Comparison of ENCODE assay signal across 7 cellular contexts in the genomic region with DNA sequence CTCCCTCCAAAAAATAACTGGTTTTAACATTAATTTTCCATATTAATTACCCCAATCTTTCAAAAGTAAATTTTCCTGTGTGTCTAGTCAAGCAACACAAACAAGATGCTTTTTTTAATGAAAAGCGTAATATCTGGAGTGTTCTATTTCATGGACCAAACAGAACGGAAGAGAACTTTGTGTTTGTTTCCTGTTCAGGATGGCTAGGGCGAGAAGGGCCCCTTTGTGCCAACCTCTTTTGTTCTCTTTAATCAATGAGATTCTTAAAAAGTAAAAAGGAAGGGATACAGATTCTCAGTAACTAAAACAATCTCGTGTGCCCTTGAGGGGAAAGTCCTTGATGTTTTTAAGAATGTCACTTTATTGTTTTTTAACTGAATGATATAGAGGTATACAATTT. TPM values are rescaled to one million over a fixed set of nuclear protein-coding genes. Genes with fewer than 3 reads are reported as not detected.
A peak's percentile ranks its signal among the peaks of the same experiment; 100 is the strongest.
DNase-seq lines count a peak whose midpoint lies in the region; ATAC-seq and TF ChIP-seq lines count a peak whose summit lies in the region.

No MANE protein-coding gene starts in this region.

- TF ChIP-seq POLR2A in Peyer's patch (IDR thresholded peaks at IDR 0.05): no peak

- TF ChIP-seq CTCF in Peyer's patch (IDR thresholded peaks at IDR 0.05): no peak

- peaks cover 0 to 20% (median 9%) of the 10 kb centered on the region in 4 donors for H3K4me1 ChIP-seq in Peyer's patch

- no peak overlapping the region for H3K4me3 ChIP-seq in Peyer's patch

- H3K27me3 ChIP-seq in Peyer's patch: no peaks in the 10 kb centered on the region

- H3K9me3 Mint-ChIP-seq in stimulated activated effector memory CD8-positive, alpha-beta T cell treated with anti-CD3 and anti-CD28 coated beads, Interleukin-12 subunit alpha, Interleukin-12 subunit beta, amount 100 ng/mL, for 72 hours: no peaks in the 10 kb centered on the region

- H3K36me3 ChIP-seq in Peyer's patch: peaks cover 0 to 69% (median 0%) of the 10 kb centered on the region in 3 donors

- H3K9me3 ChIP-seq in Peyer's patch: no peaks in the 10 kb centered on the region

- peak overlapping the region in 3 of 4 donors; percentile 18 to 73 (median 66) for H3K27ac ChIP-seq in Peyer's patch

- peak overlapping the region; percentile 90 for H3K27ac Mint-ChIP-seq in stimulated activated effector memory CD8-positive, alpha-beta T cell treated with anti-CD3 and anti-CD28 coated beads, Interleukin-12 subunit alpha, Interleukin-12 subunit beta, amount 100 ng/mL, for 72 hours

- H3K36me3 Mint-ChIP-seq in stimulated activated effector memory CD8-positive, alpha-beta T cell treated with anti-CD3 and anti-CD28 coated beads, Interleukin-12 subunit alpha, Interleukin-12 subunit beta, amount 100 ng/mL, for 72 hours: peaks cover 90% of the 10 kb centered on the region

- peaks cover 67% of the 10 kb centered on the region for H3K4me1 Mint-ChIP-seq in stimulated activated effector memory CD8-positive, alpha-beta T cell treated with anti-CD3 and anti-CD28 coated beads, Interleukin-12 subunit alpha, Interleukin-12 subunit beta, amount 100 ng/mL, for 72 hours

- DNase-seq in Peyer's patch: no peak
- DNase-seq in foreskin melanocyte: peak; percentile 52
- DNase-seq in stimulated activated effector memory CD8-positive, alpha-beta T cell treated with anti-CD3 and anti-CD28 coated beads, Interleukin-12 subunit alpha, Interleukin-12 subunit beta, amount 100 ng/mL, for 72 hours (ENCODE audit: low spot score in 2 of 2): no peak
- no peak for DNase-seq in GM19240 (ENCODE audit: insufficient read length, low spot score)
- DNase-seq in NCI-H226: no peak
- DNase-seq in activated gamma-delta T cell treated with Interleukin-2 at 50 U/mL for 16 hours: no peak

- peak overlapping the region; percentile 67 for H3K4me3 Mint-ChIP-seq in stimulated activated effector memory CD8-positive, alpha-beta T cell treated with anti-CD3 and anti-CD28 coated beads, Interleukin-12 subunit alpha, Interleukin-12 subunit beta, amount 100 ng/mL, for 72 hours

- peak; percentile 22 for ATAC-seq in GM21390 (IDR thresholded peaks at IDR 0.05; ENCODE audit: unreplicated experiment)
- no peak for ATAC-seq in stimulated activated effector memory CD8-positive, alpha-beta T cell treated with anti-CD3 and anti-CD28 coated beads, Interleukin-12 subunit alpha, Interleukin-12 subunit beta, amount 100 ng/mL, for 72 hours

RNA-seq across cellular contexts. Expression of a gene that starts 55.7 kb away (rescaled TPM):
- 100 to 1,000 TPM; 382 to 889 (median 658) TPM for total RNA-seq in Peyer's patch

RNA-seq across cellular contexts. Expression of a gene that starts 57.5 kb away (rescaled TPM):
- total RNA-seq in Peyer's patch: 1 to 10 TPM in 1 of 4 donors, under 1 TPM in 1, not detected in 2; 0.67 to 1.3 TPM
